Comparison of ENCODE assay signal across 15 cellular contexts in genomic region chr13:42056146-42056545, GRCh38.
"Had no signal": no experiment of that assay in that cellular context is flagged by ENCODE, and none has a peak within 500 bp of the region (broad histone marks: within the 10 kb centered on the region; RNA-seq: fewer than 3 reads in every experiment).

No MANE protein-coding gene starts in this region.

- ATAC-seq: naive thymus-derived CD8-positive, alpha-beta T cell had no signal

- DNase-seq: activated CD4-positive, alpha-beta memory T cell treated with anti-CD3 and anti-CD28 coated beads, Interleukin-2, amount 10 ng/mL, durations not matched to agents 7 days and 5 days; activated naive CD4-positive, alpha-beta T cell treated with anti-CD3 and anti-CD28 coated beads, Interleukin-2, amount 10 ng/mL, durations not matched to agents 7 days and 5 days; amygdala; endodermal cell; glutamatergic neuron; immature natural killer cell; naive thymus-derived CD8-positive, alpha-beta T cell; posterior cingulate gyrus; substantia nigra; trophoblast cell had no signal

- H3K4me2 ChIP-seq: smooth muscle cell had no signal

- H3K27ac ChIP-seq: VCaP had no signal

- H3K4me3 Mint-ChIP-seq: activated CD4-positive, alpha-beta T cell treated with anti-CD3 and anti-CD28 coated beads for 36 hours; activated naive CD4-positive, alpha-beta T cell treated with anti-CD3 and anti-CD28 coated beads, Interleukin-2, amount 10 ng/mL, durations not matched to agents 7 days and 5 days; brain; endodermal cell; immature natural killer cell had no signal

- H3K4me1 Mint-ChIP-seq: brain, endodermal cell, immature natural killer cell had no signal

- H3K27me3 Mint-ChIP-seq: activated CD4-positive, alpha-beta memory T cell treated with anti-CD3 and anti-CD28 coated beads, Interleukin-2, amount 10 ng/mL, durations not matched to agents 7 days and 5 days; activated CD4-positive, alpha-beta T cell treated with anti-CD3 and anti-CD28 coated beads for 36 hours; activated naive CD4-positive, alpha-beta T cell treated with anti-CD3 and anti-CD28 coated beads, Interleukin-2, amount 10 ng/mL, durations not matched to agents 7 days and 5 days; brain; naive thymus-derived CD8-positive, alpha-beta T cell had no signal

- H3K27ac Mint-ChIP-seq: activated CD4-positive, alpha-beta memory T cell treated with anti-CD3 and anti-CD28 coated beads, Interleukin-2, amount 10 ng/mL, durations not matched to agents 7 days and 5 days; activated naive CD4-positive, alpha-beta T cell treated with anti-CD3 and anti-CD28 coated beads, Interleukin-2, amount 10 ng/mL, durations not matched to agents 7 days and 5 days; brain; endodermal cell; immature natural killer cell had no signal

- H3K4me3 ChIP-seq: lung, smooth muscle cell had no signal
